ENCODE assay signal across 8 cellular contexts in the genomic region with DNA sequence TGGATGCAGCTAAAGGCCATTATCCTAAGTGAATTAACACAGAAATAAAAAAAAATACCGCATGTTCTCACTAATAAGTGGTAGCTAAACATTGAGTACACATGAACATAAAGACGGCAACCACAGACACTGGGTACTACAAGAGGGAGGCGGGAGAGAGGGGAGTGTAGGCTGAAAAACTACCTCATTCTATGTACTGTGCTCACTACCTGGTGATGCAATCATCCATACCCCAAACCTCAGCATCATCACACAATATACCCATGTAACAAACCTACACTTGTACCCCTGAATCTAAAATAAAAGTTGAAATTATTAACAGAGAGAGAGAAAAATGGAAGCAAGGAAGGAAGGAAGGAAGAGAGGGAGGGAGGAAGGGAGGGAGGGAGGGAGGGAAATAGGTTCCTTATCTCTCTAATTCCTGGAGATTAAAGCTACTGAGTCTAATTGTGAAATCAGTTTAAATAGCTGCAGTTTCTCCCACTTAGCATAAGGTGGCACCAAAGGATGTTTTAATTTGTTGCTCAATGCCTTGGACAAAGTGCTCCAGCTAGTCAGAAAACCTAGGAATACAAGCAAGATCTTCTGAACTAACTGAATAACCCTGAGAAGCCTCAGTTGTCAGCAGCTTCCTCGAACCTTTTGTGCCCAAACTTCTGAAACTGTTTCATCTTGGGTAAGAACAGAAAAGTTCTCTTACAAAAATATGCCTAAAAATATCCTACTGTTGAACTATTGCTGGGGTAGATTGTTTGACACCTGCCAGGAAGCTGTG.
DNase-seq lines count a peak whose midpoint lies in the region; ATAC-seq and TF ChIP-seq lines count a peak whose summit lies in the region.

No MANE protein-coding gene starts in this region.

- no peak overlapping the region for H3K27ac Mint-ChIP-seq in chondrocyte (ENCODE audit: unreplicated experiment)

- peak; percentile 67 for DNase-seq in G401 (ENCODE audit: low spot score)
- DNase-seq in KBM-7 = peak; percentile 49
- DNase-seq in NT2/D1 (ENCODE audit: low read depth, low spot score) = peak; percentile 39
- DNase-seq in chondrocyte (ENCODE audit: low spot score) = no peak
- DNase-seq in lung (ENCODE audit: low spot score) = no peak
- DNase-seq in NCI-H1048 (lab: John Stamatoyannopoulos, UW) = no peak

- H3K27me3 ChIP-seq in NT2/D1 (ENCODE audit: insufficient read depth, insufficient read length) (no peaks in the 10 kb centered on the region), lung (ENCODE audit: control insufficient read depth, insufficient read depth) (no peaks in the 10 kb centered on the region)

- TF ChIP-seq CTCF in chondrocyte (IDR thresholded peaks at IDR 0.05) (peak; percentile 87), lung (IDR thresholded peaks at IDR 0.05; ENCODE audit: control extremely low read depth, extremely low read depth) (peak; percentile 61)

- ATAC-seq in GM21619 (IDR thresholded peaks at IDR 0.05; ENCODE audit: unreplicated experiment) = peak; percentile 38
- peak; percentile 72 for ATAC-seq in lung (ENCODE audit: insufficient read depth, low FRiP score)
- ATAC-seq in HG03025 (IDR thresholded peaks at IDR 0.05; ENCODE audit: low FRiP score, unreplicated experiment) = no peak

- WGBS in lung, 2 donors = 34 to 40% methylated on average over 4 of the region's 4 CpGs

- H3K27ac ChIP-seq in lung (ENCODE audit: low read depth in 1 of 2, low read length in 1 of 2) = no peak overlapping the region

- no peak overlapping the region for H3K9ac ChIP-seq in NT2/D1 (ENCODE audit: insufficient read length, low read depth)

- no peak overlapping the region for H3K4me3 Mint-ChIP-seq in chondrocyte (ENCODE audit: unreplicated experiment)

- H3K4me1 ChIP-seq in NT2/D1 (ENCODE audit: insufficient read depth, insufficient read length) = no peaks in the 10 kb centered on the region
- peaks cover 0 to 2% of the 10 kb centered on the region in 2 donors for H3K4me1 ChIP-seq in lung (ENCODE audit: control insufficient read depth in 2 of 2, insufficient read depth in 2 of 2, low read length in 2 of 2)

- H3K36me3 ChIP-seq in NT2/D1 (ENCODE audit: insufficient read depth, insufficient read length, low read length) (no peaks in the 10 kb centered on the region), lung (ENCODE audit: control insufficient read depth in 2 of 2, insufficient read depth in 2 of 2, low read length in 2 of 2) (no peaks in the 10 kb centered on the region)

- H3K27me3 Mint-ChIP-seq in chondrocyte (ENCODE audit: low read depth) = no peaks in the 10 kb centered on the region

- no peaks in the 10 kb centered on the region for H3K9me3 Mint-ChIP-seq in chondrocyte (ENCODE audit: low read depth)

- H3K4me1 Mint-ChIP-seq in chondrocyte (ENCODE audit: low read depth) = peaks cover 2% of the 10 kb centered on the region

- no peak overlapping the region for H3K4me3 ChIP-seq in NT2/D1 (ENCODE audit: insufficient read length, low read depth)
- no peak overlapping the region for H3K4me3 ChIP-seq in lung

- H3K9me3 ChIP-seq in NT2/D1 (ENCODE audit: insufficient read depth, low read length) (no peaks in the 10 kb centered on the region), lung (ENCODE audit: control insufficient read depth in 2 of 2, insufficient read depth in 1 of 2, low read length in 1 of 2) (no peaks in the 10 kb centered on the region)

- in situ Hi-C loops in G401 (cut with HindIII; ENCODE audit: low sequenced_read_pairs) (no loop called here), KBM-7 (cut with MboI; ENCODE audit: low pct_unique_long_range_greater_than_20kb, low sequenced_read_pairs) (loop anchor here (25.0 kb wide), 1 partner anchor 673 kb away; no protein-coding TSS in a partner anchor)

- H3K36me3 Mint-ChIP-seq in chondrocyte (ENCODE audit: low read depth) = no peaks in the 10 kb centered on the region

Comparison
In these comparisons a context has a peak if more than half of its experiments do, and no peak if none do; other contexts are left out.
1. DNase-seq: peak in G401 (single experiment), KBM-7 (single experiment) and NT2/D1 (single experiment); none in chondrocyte (single experiment), lung (single experiment) and NCI-H1048 (single experiment).